28 cellular contexts compared by ENCODE assay signal in genomic region chr6:52605610-52606185, GRCh38.
"Had no signal": no experiment of that assay in that cellular context is flagged by ENCODE, and none has a peak within 500 bp of the region (broad histone marks: within the 10 kb centered on the region; RNA-seq: fewer than 3 reads in every experiment).

No MANE protein-coding gene starts in this region.

- ATAC-seq: esophagus mucosa; gastrocnemius medialis; left lobe of liver; mucosa of descending colon; natural killer cell treated with Interleukin-12 subunit alpha and Interleukin-12 subunit beta and Interleukin-15 and Interleukin-18, amount 100 ng/mL, for 72 hours; stimulated activated effector memory CD8-positive, alpha-beta T cell treated with anti-CD3 and anti-CD28 coated beads, Interleukin-12 subunit alpha, Interleukin-12 subunit beta, amount 100 ng/mL, for 72 hours had no signal

- H3K27ac ChIP-seq: coronary artery, epithelial cell of prostate, gastrocnemius medialis, neural progenitor cell, prostate gland, right atrium auricular region, sigmoid colon, stomach, thyroid gland, vagina had no signal

- H3K4me1 ChIP-seq: gastrocnemius medialis, neural progenitor cell, prostate gland, right atrium auricular region, sigmoid colon, thyroid gland, vagina had no signal

- H3K9me3 Mint-ChIP-seq: natural killer cell treated with Interleukin-12 subunit alpha and Interleukin-12 subunit beta and Interleukin-15 and Interleukin-18, amount 100 ng/mL, for 72 hours; stimulated activated effector memory CD8-positive, alpha-beta T cell treated with anti-CD3 and anti-CD28 coated beads, Interleukin-12 subunit alpha, Interleukin-12 subunit beta, amount 100 ng/mL, for 72 hours had no signal

- H2AFZ ChIP-seq: neural progenitor cell had no signal

- H3K4me2 ChIP-seq: neural progenitor cell had no signal

- H3K9ac ChIP-seq: neural progenitor cell had no signal

- H3K4me1 Mint-ChIP-seq: memory B cell; naive B cell; neural progenitor cell; stimulated activated effector memory CD8-positive, alpha-beta T cell treated with anti-CD3 and anti-CD28 coated beads, Interleukin-12 subunit alpha, Interleukin-12 subunit beta, amount 100 ng/mL, for 72 hours had no signal

- H3K27ac Mint-ChIP-seq: endodermal cell; memory B cell; mesothelial cell of epicardium; natural killer cell treated with Interleukin-12 subunit alpha and Interleukin-12 subunit beta and Interleukin-15 and Interleukin-18, amount 100 ng/mL, for 72 hours; neural progenitor cell; stimulated activated effector memory CD8-positive, alpha-beta T cell treated with anti-CD3 and anti-CD28 coated beads, Interleukin-12 subunit alpha, Interleukin-12 subunit beta, amount 100 ng/mL, for 72 hours had no signal

- H3K27me3 ChIP-seq: gastrocnemius medialis, neural progenitor cell, right atrium auricular region, sigmoid colon, stomach, thyroid gland, vagina had no signal

- DNase-seq: effector CD8-positive, alpha-beta T cell; endodermal cell; gastrocnemius medialis; head of caudate nucleus; kidney; mucosa of descending colon; naive B cell; nucleus accumbens; sigmoid colon; stimulated activated CD4-positive, alpha-beta T cell treated with anti-CD3 and anti-CD28 coated beads, Interleukin-2, amount 100 ng/mL, for 24 hours; stimulated activated CD4-positive, alpha-beta T cell treated with anti-CD3 and anti-CD28 coated beads, Interleukin-4, amount 100 ng/mL, for 24 hours; stimulated activated naive CD4-positive, alpha-beta T cell treated with Interleukin-2 at 50 U/mL for 16 hours; stomach; thyroid gland; trophoblast cell had no signal

- H3K9me3 ChIP-seq: gastrocnemius medialis, mucosa of descending colon, prostate gland, right atrium auricular region, sigmoid colon, stomach, thyroid gland, vagina had no signal

- FAIRE-seq: kidney had no signal

- H3K4me3 Mint-ChIP-seq: endodermal cell; memory B cell; mesothelial cell of epicardium; naive B cell; natural killer cell treated with Interleukin-12 subunit alpha and Interleukin-12 subunit beta and Interleukin-15 and Interleukin-18, amount 100 ng/mL, for 72 hours; neural progenitor cell; stimulated activated effector memory CD8-positive, alpha-beta T cell treated with anti-CD3 and anti-CD28 coated beads, Interleukin-12 subunit alpha, Interleukin-12 subunit beta, amount 100 ng/mL, for 72 hours had no signal

- H3K36me3 ChIP-seq: gastrocnemius medialis, neural progenitor cell, prostate gland, right atrium auricular region, sigmoid colon, stomach, thyroid gland, vagina had no signal

- H3K4me3 ChIP-seq: coronary artery, gastrocnemius medialis, lung, mucosa of descending colon, neural progenitor cell, prostate gland, right atrium auricular region, sigmoid colon, stomach, thyroid gland, vagina had no signal

- H3K36me3 Mint-ChIP-seq: memory B cell; mesothelial cell of epicardium; naive B cell; natural killer cell treated with Interleukin-12 subunit alpha and Interleukin-12 subunit beta and Interleukin-15 and Interleukin-18, amount 100 ng/mL, for 72 hours; neural progenitor cell; stimulated activated effector memory CD8-positive, alpha-beta T cell treated with anti-CD3 and anti-CD28 coated beads, Interleukin-12 subunit alpha, Interleukin-12 subunit beta, amount 100 ng/mL, for 72 hours had no signal
